22 cellular contexts compared by ENCODE assay signal in genomic region chr1:203089001-203089650, GRCh38. TPM values are rescaled to one million over a fixed set of nuclear protein-coding genes. Genes with fewer than 3 reads are reported as not detected.
A peak's percentile ranks its signal among the peaks of the same experiment; 100 is the strongest.
DNase-seq lines count a peak whose midpoint lies in the region; ATAC-seq and TF ChIP-seq lines count a peak whose summit lies in the region.
"Had no signal": no experiment of that assay in that cellular context is flagged by ENCODE, and none has a peak within 500 bp of the region (broad histone marks: within the 10 kb centered on the region; RNA-seq: fewer than 3 reads in every experiment).

No MANE protein-coding gene starts in this region.

- H3K9ac ChIP-seq in H9 (ENCODE audit: extremely low read depth, insufficient read length, low read length): no peak overlapping the region
- H3K9ac ChIP-seq: BLaER1 had no signal

- no peaks in the 10 kb centered on the region for H3K79me1 ChIP-seq in H9 (ENCODE audit: insufficient read depth, low read depth, low read length, poor library complexity, severe bottlenecking)

- H3K79me2 ChIP-seq in H9 (ENCODE audit: insufficient read depth, low read length): no peaks in the 10 kb centered on the region

- H2AK5ac ChIP-seq in H9 (ENCODE audit: insufficient read length, low read length): no peak overlapping the region

- H2BK15ac ChIP-seq in H9 (ENCODE audit: low read depth, low read length): no peak overlapping the region

- peak; percentile 27 for DNase-seq in H9
- no peak for DNase-seq in RWPE2 (ENCODE audit: low spot score)
- peak; percentile 85 for DNase-seq in epithelial cell of esophagus (ENCODE audit: low read depth)
- DNase-seq in activated CD4-positive, CD25-positive, alpha-beta regulatory T cell (lab: John Stamatoyannopoulos, UW): no peak
- DNase-seq: activated CD4-positive, alpha-beta T cell treated with anti-CD3 and anti-CD28 coated beads, Interleukin-2, amount 10 ng/mL, durations not matched to agents 24 days and 14 days; activated T-cell treated with anti-CD3 and anti-CD28 coated beads, Interleukin-2, amount 50 U/mL, for 72 hours; body of pancreas; left ventricle myocardium inferior; NCI-H146; NCI-H446 treated with DMSO at 0.1 percent for 48 hours; stimulated activated naive B cell treated with anti-CD40 and anti-IgM and Interleukin-4, amounts not matched to agents 10 μg/mL and 1 μg/mL and 100 μg/mL, for 72 hours; T1000; upper lobe of left lung had no signal

- H3K27me3 ChIP-seq in H9 (ENCODE audit: insufficient read depth, low read length) (no peaks in the 10 kb centered on the region), RWPE2 (ENCODE audit: insufficient read depth, poor library complexity, severe bottlenecking) (no peaks in the 10 kb centered on the region)
- H3K27me3 ChIP-seq: BLaER1, body of pancreas, upper lobe of left lung had no signal

- H3K9me3 ChIP-seq in H9 (ENCODE audit: control insufficient read depth, low read depth, low read length): no peaks in the 10 kb centered on the region
- no peaks in the 10 kb centered on the region for H3K9me3 ChIP-seq in RWPE2 (ENCODE audit: severe bottlenecking)
- H3K9me3 ChIP-seq: body of pancreas, upper lobe of left lung had no signal

- no peak overlapping the region for H3K14ac ChIP-seq in H9 (ENCODE audit: insufficient read depth, low read length)

- H4K20me1 ChIP-seq in H9 (ENCODE audit: control insufficient read depth, insufficient read depth, insufficient read length): peaks cover 3% of the 10 kb centered on the region
- H4K20me1 ChIP-seq: BLaER1 had no signal

- no peaks in the 10 kb centered on the region for H3K36me3 Mint-ChIP-seq in H9 (ENCODE audit: insufficient read depth in 1 of 3, low read depth in 3 of 3)
- H3K36me3 Mint-ChIP-seq in nephron (ENCODE audit: low read depth): no peaks in the 10 kb centered on the region
- H3K36me3 Mint-ChIP-seq: stimulated activated naive B cell treated with anti-CD40 and anti-IgM and Interleukin-4, amounts not matched to agents 10 μg/mL and 1 μg/mL and 100 μg/mL, for 72 hours had no signal

- no peak overlapping the region for H3K56ac ChIP-seq in H9 (ENCODE audit: insufficient read length, low read depth, low read length)

- no peak overlapping the region for H2BK20ac ChIP-seq in H9 (ENCODE audit: low read depth, low read length, poor library complexity, severe bottlenecking)

- H3K4ac ChIP-seq in H9 (ENCODE audit: low read depth, low read length): no peak overlapping the region

- no peak overlapping the region for H4K91ac ChIP-seq in H9 (ENCODE audit: insufficient read length, low read depth, low read length)

- peaks cover 8% of the 10 kb centered on the region for H3K27me3 Mint-ChIP-seq in H9 (ENCODE audit: low read depth)
- peaks cover 4% of the 10 kb centered on the region for H3K27me3 Mint-ChIP-seq in nephron (ENCODE audit: low read depth)

- H2AFZ ChIP-seq in H9 (ENCODE audit: low read length): no peak overlapping the region

- ATAC-seq in RWPE2 (ENCODE audit: low read depth) (peak; percentile 60; the same call in 1 of the 3 replicates), HG03521 (IDR thresholded peaks at IDR 0.05; ENCODE audit: unreplicated experiment) (no peak), GM18520 (IDR thresholded peaks at IDR 0.05; ENCODE audit: unreplicated experiment) (no peak)
- ATAC-seq: activated T-cell treated with anti-CD3 and anti-CD28 coated beads, Interleukin-2, amount 50 U/mL, for 72 hours; body of pancreas; stimulated activated naive B cell treated with anti-CD40 and anti-IgM and Interleukin-4, amounts not matched to agents 10 μg/mL and 1 μg/mL and 100 μg/mL, for 72 hours had no signal

- H3K27ac Mint-ChIP-seq in H9 (no peak overlapping the region), nephron (peak overlapping the region; percentile 24 to 89 (median 78))
- H3K27ac Mint-ChIP-seq: activated CD4-positive, alpha-beta T cell treated with anti-CD3 and anti-CD28 coated beads, Interleukin-2, amount 10 ng/mL, durations not matched to agents 24 days and 14 days; activated T-cell treated with anti-CD3 and anti-CD28 coated beads, Interleukin-2, amount 50 U/mL, for 72 hours; stimulated activated naive B cell treated with anti-CD40 and anti-IgM and Interleukin-4, amounts not matched to agents 10 μg/mL and 1 μg/mL and 100 μg/mL, for 72 hours had no signal

- H2BK12ac ChIP-seq in H9 (ENCODE audit: insufficient read length, low read depth, low read length): no peak overlapping the region

- H4K8ac ChIP-seq in H9 (replicated peaks; ENCODE audit: insufficient read length, low read depth, low read length): no peak overlapping the region

- TF ChIP-seq CTCF in H9 (conservative IDR thresholded peaks at IDR 0.05) (no peak), RWPE2 (IDR thresholded peaks at IDR 0.05; ENCODE audit: poor library complexity, severe bottlenecking) (no peak), epithelial cell of esophagus (IDR thresholded peaks at IDR 0.05; ENCODE audit: insufficient read depth, low read depth, low read length, missing control alignments) (no peak), nephron (IDR thresholded peaks at IDR 0.05; ENCODE audit: unreplicated experiment in 3 of 3) (no peak)

- H3K36me3 ChIP-seq in RWPE2 (ENCODE audit: low read depth): no peaks in the 10 kb centered on the region
- H3K36me3 ChIP-seq: BLaER1, left ventricle myocardium inferior, upper lobe of left lung had no signal

- H3K4me2 ChIP-seq in H9 (ENCODE audit: insufficient read depth, insufficient read length, low read length): no peak overlapping the region
- H3K4me2 ChIP-seq: BLaER1 had no signal

- H3K4me3 Mint-ChIP-seq in H9 (no peak overlapping the region; a peak in 1 of 5 replicates), nephron (peak overlapping the region in 1 of 3 experiments; percentile 56)
- H3K4me3 Mint-ChIP-seq: activated CD4-positive, alpha-beta T cell treated with anti-CD3 and anti-CD28 coated beads, Interleukin-2, amount 10 ng/mL, durations not matched to agents 24 days and 14 days; activated T-cell treated with anti-CD3 and anti-CD28 coated beads, Interleukin-2, amount 50 U/mL, for 72 hours; stimulated activated naive B cell treated with anti-CD40 and anti-IgM and Interleukin-4, amounts not matched to agents 10 μg/mL and 1 μg/mL and 100 μg/mL, for 72 hours had no signal

- no peak overlapping the region for H3K27ac ChIP-seq in H9 (ENCODE audit: insufficient read length, low read depth, low read length)
- no peak overlapping the region for H3K27ac ChIP-seq in RWPE2 (ENCODE audit: poor library complexity, severe bottlenecking)
- H3K27ac ChIP-seq: BLaER1, body of pancreas, left ventricle myocardium inferior, skin epidermis, upper lobe of left lung had no signal

- no CpG with 5 or more reads among the region's 7 CpGs for WGBS in H9 (ENCODE audit: extremely low coverage, insufficient read length, low lambda C conversion rate)

- peaks cover 0 to 2% of the 10 kb centered on the region in 2 experiments; a peak in 4 of 5 replicates for H3K9me3 Mint-ChIP-seq in H9
- H3K9me3 Mint-ChIP-seq in nephron: peaks cover 3% of the 10 kb centered on the region
- H3K9me3 Mint-ChIP-seq: activated CD4-positive, alpha-beta T cell treated with anti-CD3 and anti-CD28 coated beads, Interleukin-2, amount 10 ng/mL, durations not matched to agents 24 days and 14 days; activated T-cell treated with anti-CD3 and anti-CD28 coated beads, Interleukin-2, amount 50 U/mL, for 72 hours; stimulated activated naive B cell treated with anti-CD40 and anti-IgM and Interleukin-4, amounts not matched to agents 10 μg/mL and 1 μg/mL and 100 μg/mL, for 72 hours had no signal

- H3K4me3 ChIP-seq in RWPE2 (ENCODE audit: severe bottlenecking) (no peak overlapping the region), epithelial cell of esophagus (ENCODE audit: low read length) (no peak overlapping the region)
- H3K4me3 ChIP-seq: BLaER1, body of pancreas, left ventricle myocardium inferior, skin epidermis, upper lobe of left lung had no signal

- no peaks in the 10 kb centered on the region for H3K4me1 ChIP-seq in H9 (ENCODE audit: insufficient read depth, low read length)
- H3K4me1 ChIP-seq in RWPE2 (ENCODE audit: insufficient read depth, poor library complexity, severe bottlenecking): peaks cover 8% of the 10 kb centered on the region
- H3K4me1 ChIP-seq: BLaER1, body of pancreas, left ventricle myocardium inferior, upper lobe of left lung had no signal

- H3T11ph ChIP-seq in H9 (ENCODE audit: low read length): no peak overlapping the region

- H3K23ac ChIP-seq in H9 (ENCODE audit: insufficient read length, low read depth, low read length): no peak overlapping the region

- no peak overlapping the region for H3K18ac ChIP-seq in H9 (ENCODE audit: insufficient read length, low read depth, low read length)

- H4K5ac ChIP-seq in H9 (ENCODE audit: insufficient read length, low read depth, low read length): no peak overlapping the region

- no peak overlapping the region for H2BK5ac ChIP-seq in H9 (ENCODE audit: insufficient read length, low read length)

- H2BK120ac ChIP-seq in H9 (ENCODE audit: low read depth, low read length, poor library complexity, severe bottlenecking): no peak overlapping the region

- peaks cover 28 to 35% of the 10 kb centered on the region in 2 experiments for H3K4me1 Mint-ChIP-seq in H9
- peaks cover 62% of the 10 kb centered on the region for H3K4me1 Mint-ChIP-seq in nephron
- H3K4me1 Mint-ChIP-seq: activated CD4-positive, alpha-beta T cell treated with anti-CD3 and anti-CD28 coated beads, Interleukin-2, amount 10 ng/mL, durations not matched to agents 24 days and 14 days; stimulated activated naive B cell treated with anti-CD40 and anti-IgM and Interleukin-4, amounts not matched to agents 10 μg/mL and 1 μg/mL and 100 μg/mL, for 72 hours had no signal

- H3K23me2 ChIP-seq in H9 (ENCODE audit: insufficient read length, low read depth, low read length, poor library complexity, severe bottlenecking): no peaks in the 10 kb centered on the region

RNA-seq across cellular contexts. Expression of gene MYOG, which starts 3.3 kb away (rescaled TPM):
- total RNA-seq in H9 (2021): not detected in 2 replicates
- total RNA-seq: activated CD4-positive, alpha-beta T cell treated with anti-CD3 and anti-CD28 coated beads, Interleukin-2, amount 10 ng/mL, durations not matched to agents 24 days and 14 days; activated T-cell treated with anti-CD3 and anti-CD28 coated beads, Interleukin-2, amount 50 U/mL, for 72 hours; body of pancreas; glomerular endothelial cell; left ventricle myocardium inferior; omental fat pad; RPMI7951; SK-MEL-5; upper lobe of left lung had no signal

RNA-seq across cellular contexts. Expression of gene ADORA1, which starts 38.4 kb away (rescaled TPM):
- 1.3 and 3.0 TPM in 2 replicates for total RNA-seq in H9 (2021)
- total RNA-seq: activated CD4-positive, alpha-beta T cell treated with anti-CD3 and anti-CD28 coated beads, Interleukin-2, amount 10 ng/mL, durations not matched to agents 24 days and 14 days; activated T-cell treated with anti-CD3 and anti-CD28 coated beads, Interleukin-2, amount 50 U/mL, for 72 hours; glomerular endothelial cell had no signal

Comparison
In these comparisons a context has a peak if more than half of its experiments do, and no peak if none do; other contexts are left out.
1. DNase-seq: peak in H9 (single experiment) and epithelial cell of esophagus (single experiment); none in RWPE2 (single experiment) and activated CD4-positive, CD25-positive, alpha-beta regulatory T cell (0 of 4).
2. H3K27ac Mint-ChIP-seq: peak in nephron (3 of 3); none in H9 (0 of 3).